Comparison of ENCODE assay signal across 9 cellular contexts in genomic region chr5:135386886-135387628, GRCh38. TPM values are rescaled to one million over a fixed set of nuclear protein-coding genes. Genes with fewer than 3 reads are reported as not detected.
DNase-seq lines count a peak whose midpoint lies in the region; ATAC-seq and TF ChIP-seq lines count a peak whose summit lies in the region.
"Had no signal": no experiment of that assay in that cellular context is flagged by ENCODE, and none has a peak within 500 bp of the region (broad histone marks: within the 10 kb centered on the region; RNA-seq: fewer than 3 reads in every experiment).

No MANE protein-coding gene starts in this region.

- H3K9me3 Mint-ChIP-seq in mesothelial cell of epicardium = no peaks in the 10 kb centered on the region

- H3K27ac Mint-ChIP-seq in mesothelial cell of epicardium = peak overlapping the region; percentile 84

- ATAC-seq in HG02798 (IDR thresholded peaks at IDR 0.05; ENCODE audit: poor library complexity, unreplicated experiment) (no peak), HG03280 (IDR thresholded peaks at IDR 0.05; ENCODE audit: unreplicated experiment) (no peak)

- DNase-seq in AG09319 (ENCODE audit: extremely low read depth, low read depth) = peak; percentile 71
- peak; percentile 86 for DNase-seq in M059J (ENCODE audit: low read depth)
- DNase-seq in choroid plexus epithelial cell (ENCODE audit: low read depth) = peak; percentile 97
- no peak for DNase-seq in mesothelial cell of epicardium (ENCODE audit: low spot score in 2 of 2, unreplicated experiment in 2 of 2)
- no peak for DNase-seq in GDM1 (lab: John Stamatoyannopoulos, UW)
- DNase-seq in thyroid gland = no peak

- H3K4me1 ChIP-seq in thyroid gland = peaks cover 0 to 19% of the 10 kb centered on the region in 2 donors

- intact Hi-C loops in thyroid gland (cut with DNase I) = no loop called here

- TF ChIP-seq CTCF in AG09319 (IDR thresholded peaks at IDR 0.05; ENCODE audit: low read depth, low read length) (no peak), choroid plexus epithelial cell (conservative IDR thresholded peaks at IDR 0.05; ENCODE audit: low read depth, low read length) (no peak), mesothelial cell of epicardium (IDR thresholded peaks at IDR 0.05; ENCODE audit: unreplicated experiment) (no peak), thyroid gland (IDR thresholded peaks at IDR 0.05) (no peak)

- no peak for TF ChIP-seq POLR2A in thyroid gland (IDR thresholded peaks at IDR 0.05)

- peaks cover 15 to 21% of the 10 kb centered on the region in 2 donors for H3K36me3 ChIP-seq in thyroid gland

- H3K27ac ChIP-seq in thyroid gland = peak overlapping the region in 1 of 3 donors; percentile 24
- H3K27ac ChIP-seq: SK-N-MC had no signal

- 87 to 89% methylated on average over 8 of the region's 8 CpGs for WGBS in thyroid gland, 2 donors

- H3K9me3 ChIP-seq in thyroid gland = no peaks in the 10 kb centered on the region

- no peaks in the 10 kb centered on the region for H3K27me3 Mint-ChIP-seq in mesothelial cell of epicardium (ENCODE audit: low read depth)

- H3K4me3 Mint-ChIP-seq in mesothelial cell of epicardium = no peak overlapping the region

- H3K4me3 ChIP-seq in choroid plexus epithelial cell (ENCODE audit: low read depth, low read length) = no peak overlapping the region
- H3K4me3 ChIP-seq in thyroid gland (replicated peaks in 1 of 3) = no peak overlapping the region
- H3K4me3 ChIP-seq: SK-N-MC had no signal

- no peaks in the 10 kb centered on the region for H3K27me3 ChIP-seq in thyroid gland

- peaks cover 26% of the 10 kb centered on the region for H3K4me1 Mint-ChIP-seq in mesothelial cell of epicardium

- H3K36me3 Mint-ChIP-seq in mesothelial cell of epicardium = peaks cover 39% of the 10 kb centered on the region

RNA-seq across cellular contexts. Expression of gene MACROH2A1, which starts 12.0 kb away (rescaled TPM):
- total RNA-seq in M059J (2014; rRNA removed; shearing (Covaris generic)) = 349 and 422 TPM in 2 replicates
- total RNA-seq in mesothelial cell of epicardium (261 to 276 TPM (median 265 TPM) in 3 replicates), thyroid gland (100 to 1,000 TPM; 149 to 242 (median 227) TPM)

Comparison
In these comparisons a context has a peak if more than half of its experiments do, and no peak if none do; other contexts are left out.
1. DNase-seq: peak in AG09319 (single experiment), M059J (single experiment) and choroid plexus epithelial cell (single experiment); none in mesothelial cell of epicardium (0 of 2), GDM1 (single experiment) and thyroid gland (0 of 2).